36 cellular contexts compared by ENCODE assay signal in the genomic region with DNA sequence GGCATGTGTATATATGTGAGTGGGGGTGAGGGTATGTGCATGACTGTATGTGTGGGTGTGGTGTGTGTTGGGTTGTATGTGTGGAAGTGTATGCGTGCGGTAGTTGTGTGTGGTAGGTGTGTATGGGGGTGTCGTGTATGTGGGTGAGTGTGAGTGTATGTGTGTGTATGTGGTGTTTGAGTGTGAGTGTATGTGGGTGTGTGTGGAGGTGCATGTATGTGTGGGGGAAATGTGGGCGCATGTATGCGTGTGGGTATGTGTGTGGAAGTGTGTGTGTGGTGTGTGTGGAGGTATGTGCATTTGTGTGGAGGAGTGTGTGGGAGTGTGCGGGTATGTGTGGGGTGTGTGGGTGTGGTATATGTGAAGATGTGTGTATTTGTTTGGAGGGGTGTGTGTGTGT.
"Had no signal": no experiment of that assay in that cellular context is flagged by ENCODE, and none has a peak within 500 bp of the region (broad histone marks: within the 10 kb centered on the region; RNA-seq: fewer than 3 reads in every experiment).

No MANE protein-coding gene starts in this region.

- H3K4me2 ChIP-seq: SK-N-SH had no signal

- H3K4me3 ChIP-seq: ascending aorta, cardiac muscle cell, Peyer's patch, SJSA1 had no signal

- H3K27me3 Mint-ChIP-seq: activated CD4-positive, alpha-beta memory T cell treated with anti-CD3 and anti-CD28 coated beads for 36 hours; activated CD8-positive, alpha-beta memory T cell treated with anti-CD3 and anti-CD28 coated beads, Interleukin-2, amount 10 ng/mL, durations not matched to agents 7 days and 5 days; activated naive CD8-positive, alpha-beta T cell treated with anti-CD3 and anti-CD28 coated beads for 36 hours; activated T-helper 17 cell treated with anti-CD3 and anti-CD28 coated beads, Interleukin-2, amount 50 U/mL, for 72 hours; central memory CD8-positive, alpha-beta T cell had no signal

- H3K9ac ChIP-seq: SK-N-SH had no signal

- H3K9me3 Mint-ChIP-seq: activated naive CD8-positive, alpha-beta T cell treated with anti-CD3 and anti-CD28 coated beads for 36 hours had no signal

- H3K4me1 ChIP-seq: ascending aorta, Peyer's patch, SJSA1 had no signal

- H3K27ac Mint-ChIP-seq: activated CD4-positive, alpha-beta memory T cell treated with anti-CD3 and anti-CD28 coated beads for 36 hours; activated CD8-positive, alpha-beta memory T cell treated with anti-CD3 and anti-CD28 coated beads, Interleukin-2, amount 10 ng/mL, durations not matched to agents 7 days and 5 days; activated naive CD8-positive, alpha-beta T cell treated with anti-CD3 and anti-CD28 coated beads for 36 hours; activated T-cell treated with anti-CD3 and anti-CD28 coated beads, Interleukin-2, amount 50 U/mL, for 72 hours; activated T-helper 17 cell treated with anti-CD3 and anti-CD28 coated beads, Interleukin-2, amount 50 U/mL, for 72 hours; T-helper 1 cell treated with Interleukin-12 subunit alpha and Interleukin-12 subunit beta and Interleukin-4 antibody, amounts not matched to agents 30 μg/mL and 1 μg/mL, for 36 hours; T-helper 2 cell treated with Interferon-gamma antibody and Interleukin-4, amounts not matched to agents 5 μg/mL and 100 μg/mL, for 36 hours had no signal

- H3K27ac ChIP-seq: ascending aorta, cardiac muscle cell, Peyer's patch, SJSA1 had no signal

- H3K9me3 ChIP-seq: ascending aorta, SJSA1, SK-N-SH had no signal

- DNase-seq: activated CD4-positive, alpha-beta memory T cell treated with anti-CD3 and anti-CD28 coated beads for 36 hours; activated CD4-positive, alpha-beta T cell treated with anti-CD3 and anti-CD28 coated beads, Interleukin-2, amount 50 U/mL, for 1 hour; activated CD8-positive, alpha-beta memory T cell treated with anti-CD3 and anti-CD28 coated beads for 24 hours; activated CD8-positive, alpha-beta memory T cell treated with anti-CD3 and anti-CD28 coated beads, Interleukin-2, amount 10 ng/mL, durations not matched to agents 7 days and 5 days; activated CD8-positive, alpha-beta memory T cell treated with anti-CD3 and anti-CD28 coated beads, Interleukin-2, amount 50 U/mL, for 48 hours; activated effector memory CD4-positive, alpha-beta T cell treated with anti-CD3 and anti-CD28 coated beads, Interleukin-2, amount 50 U/mL, for 16 hours; activated naive CD4-positive, alpha-beta T cell; activated naive CD4-positive, alpha-beta T cell treated with anti-CD3 and anti-CD28 coated beads, Interleukin-2, amount 50 U/mL, for 16 hours; activated naive CD8-positive, alpha-beta T cell treated with anti-CD3 and anti-CD28 coated beads for 36 hours; activated T-cell treated with anti-CD3 and anti-CD28 coated beads, Interleukin-2, amount 50 U/mL, for 72 hours; amniotic stem cell; Karpas-422; MV-4-11; NCI-H1092; NCI-H1436 treated with DMSO at 0.1 percent for 48 hours; NCI-H1694 treated with DMSO at 0.1 percent for 48 hours; NCI-H2029 treated with DMSO at 0.1 percent for 48 hours; NCI-H2107; NCI-H2171; NCI-H510A; NCI-H526; NCI-H748 treated with DMSO at 0.1 percent for 48 hours; NK-92 treated with Interleukin-12 subunit alpha and Interleukin-12 subunit beta, amount 100 ng/mL, for 24 hours; PC-3; Peyer's patch; RPMI8226; SHP77 treated with DMSO at 0.1 percent for 48 hours; SK-N-SH had no signal

- H3K27me3 ChIP-seq: ascending aorta, cardiac muscle cell, Peyer's patch, SJSA1 had no signal

- H3K4me3 Mint-ChIP-seq: activated CD4-positive, alpha-beta memory T cell treated with anti-CD3 and anti-CD28 coated beads for 36 hours; activated CD8-positive, alpha-beta memory T cell treated with anti-CD3 and anti-CD28 coated beads, Interleukin-2, amount 10 ng/mL, durations not matched to agents 7 days and 5 days; activated naive CD8-positive, alpha-beta T cell treated with anti-CD3 and anti-CD28 coated beads for 36 hours; activated T-cell treated with anti-CD3 and anti-CD28 coated beads, Interleukin-2, amount 50 U/mL, for 72 hours; activated T-helper 17 cell treated with anti-CD3 and anti-CD28 coated beads, Interleukin-2, amount 50 U/mL, for 72 hours; central memory CD8-positive, alpha-beta T cell; T-helper 1 cell treated with Interleukin-12 subunit alpha and Interleukin-12 subunit beta and Interleukin-4 antibody, amounts not matched to agents 30 μg/mL and 1 μg/mL, for 36 hours; T-helper 2 cell treated with Interferon-gamma antibody and Interleukin-4, amounts not matched to agents 5 μg/mL and 100 μg/mL, for 36 hours had no signal

- H3K36me3 ChIP-seq: ascending aorta, cardiac muscle cell, Peyer's patch, SJSA1 had no signal

- H3K36me3 Mint-ChIP-seq: activated CD4-positive, alpha-beta memory T cell treated with anti-CD3 and anti-CD28 coated beads for 36 hours; activated CD8-positive, alpha-beta memory T cell treated with anti-CD3 and anti-CD28 coated beads, Interleukin-2, amount 10 ng/mL, durations not matched to agents 7 days and 5 days; activated naive CD8-positive, alpha-beta T cell treated with anti-CD3 and anti-CD28 coated beads for 36 hours had no signal

- FAIRE-seq: TTC549 had no signal

- ATAC-seq: activated CD8-positive, alpha-beta memory T cell treated with anti-CD3 and anti-CD28 coated beads, Interleukin-2, amount 10 ng/mL, durations not matched to agents 7 days and 5 days; activated T-cell treated with anti-CD3 and anti-CD28 coated beads, Interleukin-2, amount 50 U/mL, for 72 hours; activated T-helper 17 cell treated with anti-CD3 and anti-CD28 coated beads, Interleukin-2, amount 50 U/mL, for 72 hours; PC-3 had no signal

- H3K4me1 Mint-ChIP-seq: activated CD8-positive, alpha-beta memory T cell treated with anti-CD3 and anti-CD28 coated beads, Interleukin-2, amount 10 ng/mL, durations not matched to agents 7 days and 5 days; activated naive CD8-positive, alpha-beta T cell treated with anti-CD3 and anti-CD28 coated beads for 36 hours; activated T-helper 17 cell treated with anti-CD3 and anti-CD28 coated beads, Interleukin-2, amount 50 U/mL, for 72 hours; central memory CD8-positive, alpha-beta T cell had no signal
